In genomic region chr3:131749826-131750225, GRCh38 we compare ENCODE assay signal across 35 cellular contexts.
"Had no signal": no experiment of that assay in that cellular context is flagged by ENCODE, and none has a peak within 500 bp of the region (broad histone marks: within the 10 kb centered on the region; RNA-seq: fewer than 3 reads in every experiment).

No MANE protein-coding gene starts in this region.

- H3K4me3 ChIP-seq: MG63 had no signal

- H3K9me3 ChIP-seq: MG63 had no signal

- H3K36me3 ChIP-seq: MG63 had no signal

- DNase-seq: Karpas-422, Kasumi-1, MG63, MM.1S, MV-4-11, NCI-H1048, NCI-H1092, NCI-H1092 treated with DMSO at 0.1 percent for 48 hours, NCI-H1105, NCI-H1105 treated with DMSO at 0.1 percent for 48 hours, NCI-H1417, NCI-H1417 treated with DMSO at 0.1 percent for 48 hours, NCI-H1436, NCI-H1436 treated with DMSO at 0.1 percent for 48 hours, NCI-H146, NCI-H1694, NCI-H1694 treated with DMSO at 0.1 percent for 48 hours, NCI-H187, NCI-H187 treated with DMSO at 0.1 percent for 48 hours, NCI-H1930, NCI-H2029, NCI-H2029 treated with DMSO at 0.1 percent for 48 hours, NCI-H2081, NCI-H2081 treated with DMSO at 0.1 percent for 48 hours, NCI-H2107, NCI-H2171, NCI-H2171 treated with DMSO at 0.1 percent for 48 hours, NCI-H2227 treated with DMSO at 0.1 percent for 48 hours, NCI-H226, NCI-H345, NCI-H446, NCI-H446 treated with DMSO at 0.1 percent for 48 hours, NCI-H510A, NCI-H510A treated with DMSO at 0.1 percent for 48 hours, NCI-H524 had no signal
